Comparison of ENCODE assay signal across 2 cellular contexts in the genomic region with DNA sequence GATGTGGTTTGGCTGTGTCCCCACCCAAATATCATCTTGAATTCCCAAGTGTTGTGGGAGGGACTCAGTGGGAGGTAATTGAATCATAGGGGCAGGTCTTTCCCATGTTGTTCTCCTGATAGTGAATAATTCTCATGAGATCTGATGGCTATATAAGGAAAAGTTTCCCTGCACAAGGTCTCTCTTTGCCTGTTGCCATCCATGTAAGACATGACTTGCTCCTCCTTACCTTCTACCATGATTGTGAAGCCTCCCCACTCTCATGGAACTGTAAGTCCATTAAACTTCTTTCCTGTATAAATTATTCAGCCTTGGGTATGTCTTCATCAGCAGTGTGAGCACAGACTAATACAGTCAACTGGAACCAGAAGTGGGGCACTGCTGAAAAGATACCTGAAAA.
TF ChIP-seq lines count a peak whose summit lies in the region.

No MANE protein-coding gene starts in this region.

TF ChIP-seq in HepG2, 621 proteins besides CTCF, POLR2A, EP300 and RAD21:
- TF ChIP-seq KLF16 (CRISPR knock-in tag; IDR thresholded peaks at IDR 0.05) (no peak), NFATC3 (CRISPR knock-in tag; IDR thresholded peaks at IDR 0.05) (no peak), ZNF431 (CRISPR knock-in tag; IDR thresholded peaks at IDR 0.05; ENCODE audit: borderline replicate concordance, low read depth) (peak; percentile 62; the same call in 1 of the 2 replicates), MBNL3 (CRISPR knock-in tag; conservative IDR thresholded peaks at IDR 0.05) (no peak), ZNF615 (CRISPR knock-in tag; IDR thresholded peaks at IDR 0.05; ENCODE audit: borderline replicate concordance) (no peak), USF2 (IDR thresholded peaks at IDR 0.05; ENCODE audit: low read depth, low read length) (no peak), USF2 (CRISPR knock-in tag; IDR thresholded peaks at IDR 0.05; ENCODE audit: borderline replicate concordance) (no peak), SUZ12 (IDR thresholded peaks at IDR 0.05; ENCODE audit: low read depth, low read length) (no peak), ZNF788 (CRISPR knock-in tag; IDR thresholded peaks at IDR 0.05; ENCODE audit: borderline replicate concordance) (no peak)

TF ChIP-seq in K562, 482 proteins besides CTCF, POLR2A, EP300 and RAD21:
- no peak for TF ChIP-seq GATA2 (CRISPR knock-in tag; IDR thresholded peaks at IDR 0.05)
- peak; percentile 66 for TF ChIP-seq ZNF431 (CRISPR knock-in tag; IDR thresholded peaks at IDR 0.05)
